Comparison of ENCODE assay signal across 8 cellular contexts in the genomic region with DNA sequence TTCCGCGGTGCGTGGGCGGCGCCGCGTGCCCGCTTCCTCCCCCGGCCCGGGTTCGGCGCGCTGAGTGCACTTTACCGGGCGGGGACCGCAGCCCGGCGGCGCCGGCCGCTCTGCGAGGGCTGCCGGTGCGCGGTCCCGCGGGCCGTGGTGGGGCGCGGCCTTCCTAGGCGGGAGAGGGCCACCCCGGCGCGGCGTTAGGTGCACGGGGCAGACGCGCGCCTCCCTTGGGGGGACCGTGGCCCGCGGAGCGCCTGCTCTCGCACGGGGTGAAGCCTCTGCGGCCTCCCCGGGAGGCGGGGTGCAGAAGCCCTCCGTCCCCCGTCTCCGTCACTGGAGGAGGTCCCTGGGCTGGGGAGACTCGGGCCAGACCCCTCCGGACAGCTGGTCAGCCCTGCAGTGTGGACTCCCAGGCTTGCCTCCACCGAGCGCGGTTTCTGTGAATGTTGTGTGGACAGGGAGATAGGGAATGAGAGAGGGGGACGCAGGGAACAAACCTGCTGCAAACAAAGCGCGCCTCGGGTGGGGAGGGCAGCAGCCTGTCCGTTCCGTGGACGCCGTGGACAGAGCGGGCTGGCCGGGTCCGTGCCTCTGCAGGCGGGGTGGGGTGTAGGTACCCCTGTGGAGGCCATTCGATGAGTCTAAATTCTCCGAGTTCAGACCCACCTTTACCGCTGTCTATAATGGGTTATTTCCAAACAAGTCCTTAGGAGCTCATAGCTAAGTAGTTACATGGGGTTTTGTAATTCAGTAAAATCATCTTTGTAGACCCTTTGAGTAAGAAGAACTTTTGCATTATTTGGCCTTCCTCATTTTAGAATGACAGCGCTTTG. TPM values are rescaled to one million over a fixed set of nuclear protein-coding genes. Genes with fewer than 3 reads are reported as not detected.
DNase-seq lines count a peak whose midpoint lies in the region; ATAC-seq and TF ChIP-seq lines count a peak whose summit lies in the region.

No MANE protein-coding gene starts in this region.

- CTCF ChIA-PET in AG04450 (lab: Charles Lee): no interaction called here

- no peaks in the 10 kb centered on the region for H3K27me3 ChIP-seq in AG04450 (ENCODE audit: control insufficient read depth, insufficient read depth, low read length)

- H3K4me1 Mint-ChIP-seq in nephron: peaks cover 28% of the 10 kb centered on the region

- peak overlapping the region; percentile 75 to 90 (median 82) for H3K4me3 Mint-ChIP-seq in nephron

- H3K36me3 Mint-ChIP-seq in nephron (ENCODE audit: low read depth): peaks cover 15% of the 10 kb centered on the region

- TF ChIP-seq POLR2A in erythroblast (IDR thresholded peaks at IDR 0.05; ENCODE audit: low read length): no peak

- DNase-seq in AG04450 (ENCODE audit: low read depth, low spot score): no peak
- peak; percentile 73 to 77 for DNase-seq in erythroblast (lab: John Stamatoyannopoulos, UW)
- DNase-seq in NCI-H187 (lab: John Stamatoyannopoulos, UW): no peak

- no peak overlapping the region for H3K27ac ChIP-seq in AG04450 (ENCODE audit: low read depth, low read length)

- POLR2A ChIA-PET in AG04450 (lab: Yijun Ruan, JAX): no interaction called here

- H3K27me3 Mint-ChIP-seq in nephron (ENCODE audit: low read depth): peaks cover 6% of the 10 kb centered on the region

- no peak for TF ChIP-seq CTCF in AG04450 (IDR thresholded peaks at IDR 0.05; ENCODE audit: low read depth, low read length)
- no peak for TF ChIP-seq CTCF in nephron (IDR thresholded peaks at IDR 0.05; ENCODE audit: unreplicated experiment in 3 of 3)

- H3K9me3 ChIP-seq in AG04450 (ENCODE audit: control insufficient read depth, insufficient read depth, low read length): peaks cover 9% of the 10 kb centered on the region

- peak overlapping the region; percentile 86 for H3K4me3 ChIP-seq in AG04450 (ENCODE audit: low read depth, low read length)

- ATAC-seq in GM18511 (IDR thresholded peaks at IDR 0.05; ENCODE audit: unreplicated experiment) (peak; percentile 35), HG03095 (IDR thresholded peaks at IDR 0.05; ENCODE audit: unreplicated experiment) (peak; percentile 20), SK-N-SH treated with all-trans-retinoic acid at 6 μM for 48 hours (peak; percentile 58), HG02885 (IDR thresholded peaks at IDR 0.05; ENCODE audit: poor library complexity, unreplicated experiment) (no peak)

- peak overlapping the region in 2 of 3 experiments; percentile 54 to 64 for H3K27ac Mint-ChIP-seq in nephron

- H3K9me3 Mint-ChIP-seq in nephron: peaks cover 7% of the 10 kb centered on the region

TF ChIP-seq in SK-N-SH treated with all-trans-retinoic acid at 6 μM for 48 hours, 23 proteins besides CTCF, POLR2A, EP300 and RAD21:
- TF ChIP-seq SNAI2 (CRISPR knock-in tag; IDR thresholded peaks at IDR 0.05): peak; percentile 18; the same call in 1 of the 2 replicates
- TF ChIP-seq, protein P1, sequence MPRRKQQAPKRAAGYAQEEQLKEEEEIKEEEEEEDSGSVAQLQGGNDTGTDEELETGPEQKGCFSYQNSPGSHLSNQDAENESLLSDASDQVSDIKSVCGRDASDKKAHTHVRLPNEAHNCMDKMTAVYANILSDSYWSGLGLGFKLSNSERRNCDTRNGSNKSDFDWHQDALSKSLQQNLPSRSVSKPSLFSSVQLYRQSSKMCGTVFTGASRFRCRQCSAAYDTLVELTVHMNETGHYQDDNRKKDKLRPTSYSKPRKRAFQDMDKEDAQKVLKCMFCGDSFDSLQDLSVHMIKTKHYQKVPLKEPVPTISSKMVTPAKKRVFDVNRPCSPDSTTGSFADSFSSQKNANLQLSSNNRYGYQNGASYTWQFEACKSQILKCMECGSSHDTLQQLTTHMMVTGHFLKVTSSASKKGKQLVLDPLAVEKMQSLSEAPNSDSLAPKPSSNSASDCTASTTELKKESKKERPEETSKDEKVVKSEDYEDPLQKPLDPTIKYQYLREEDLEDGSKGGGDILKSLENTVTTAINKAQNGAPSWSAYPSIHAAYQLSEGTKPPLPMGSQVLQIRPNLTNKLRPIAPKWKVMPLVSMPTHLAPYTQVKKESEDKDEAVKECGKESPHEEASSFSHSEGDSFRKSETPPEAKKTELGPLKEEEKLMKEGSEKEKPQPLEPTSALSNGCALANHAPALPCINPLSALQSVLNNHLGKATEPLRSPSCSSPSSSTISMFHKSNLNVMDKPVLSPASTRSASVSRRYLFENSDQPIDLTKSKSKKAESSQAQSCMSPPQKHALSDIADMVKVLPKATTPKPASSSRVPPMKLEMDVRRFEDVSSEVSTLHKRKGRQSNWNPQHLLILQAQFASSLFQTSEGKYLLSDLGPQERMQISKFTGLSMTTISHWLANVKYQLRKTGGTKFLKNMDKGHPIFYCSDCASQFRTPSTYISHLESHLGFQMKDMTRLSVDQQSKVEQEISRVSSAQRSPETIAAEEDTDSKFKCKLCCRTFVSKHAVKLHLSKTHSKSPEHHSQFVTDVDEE (CRISPR knock-in tag; IDR thresholded peaks at IDR 0.05): no peak
- TF ChIP-seq, protein P2, sequence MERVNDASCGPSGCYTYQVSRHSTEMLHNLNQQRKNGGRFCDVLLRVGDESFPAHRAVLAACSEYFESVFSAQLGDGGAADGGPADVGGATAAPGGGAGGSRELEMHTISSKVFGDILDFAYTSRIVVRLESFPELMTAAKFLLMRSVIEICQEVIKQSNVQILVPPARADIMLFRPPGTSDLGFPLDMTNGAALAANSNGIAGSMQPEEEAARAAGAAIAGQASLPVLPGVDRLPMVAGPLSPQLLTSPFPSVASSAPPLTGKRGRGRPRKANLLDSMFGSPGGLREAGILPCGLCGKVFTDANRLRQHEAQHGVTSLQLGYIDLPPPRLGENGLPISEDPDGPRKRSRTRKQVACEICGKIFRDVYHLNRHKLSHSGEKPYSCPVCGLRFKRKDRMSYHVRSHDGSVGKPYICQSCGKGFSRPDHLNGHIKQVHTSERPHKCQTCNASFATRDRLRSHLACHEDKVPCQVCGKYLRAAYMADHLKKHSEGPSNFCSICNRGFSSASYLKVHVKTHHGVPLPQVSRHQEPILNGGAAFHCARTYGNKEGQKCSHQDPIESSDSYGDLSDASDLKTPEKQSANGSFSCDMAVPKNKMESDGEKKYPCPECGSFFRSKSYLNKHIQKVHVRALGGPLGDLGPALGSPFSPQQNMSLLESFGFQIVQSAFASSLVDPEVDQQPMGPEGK (CRISPR knock-in tag; IDR thresholded peaks at IDR 0.05; ENCODE audit: borderline replicate concordance): no peak

RNA-seq across cellular contexts. Expression of a gene that starts 0.7 kb away (rescaled TPM):
- polyA plus RNA-seq in AG04450 (2011; rRNA removed): 28.5 and 39.8 TPM in 2 replicates
- 38.0 and 42.9 TPM in 2 replicates for polyA minus RNA-seq in AG04450 (2011; rRNA and poly(A)+ RNA removed)

RNA-seq across cellular contexts. Expression of a gene that starts 17.2 kb away (rescaled TPM):
- polyA plus RNA-seq in AG04450 (2011; rRNA removed): 1.6 TPM in 2 replicates
- 1.9 and 2.0 TPM in 2 replicates for polyA minus RNA-seq in AG04450 (2011; rRNA and poly(A)+ RNA removed)

RNA-seq across cellular contexts. Expression of a gene that starts 36.1 kb away (rescaled TPM):
- 15.1 and 16.4 TPM in 2 replicates for polyA plus RNA-seq in AG04450 (2011; rRNA removed)
- polyA minus RNA-seq in AG04450 (2011; rRNA and poly(A)+ RNA removed): 7.5 and 9.5 TPM in 2 replicates

RNA-seq across cellular contexts. Expression of a gene that starts 54.1 kb away (rescaled TPM):
- 5.4 and 7.2 TPM in 2 replicates for polyA plus RNA-seq in AG04450 (2011; rRNA removed)
- 1.2 and 3.1 TPM in 2 replicates for polyA minus RNA-seq in AG04450 (2011; rRNA and poly(A)+ RNA removed)

Comparison
In these comparisons a context has a peak if more than half of its experiments do, and no peak if none do; other contexts are left out.
1. DNase-seq: peak in erythroblast (2 of 2); none in AG04450 (single experiment) and NCI-H187 (0 of 2).